25 cellular contexts compared by ENCODE assay signal in the genomic region with DNA sequence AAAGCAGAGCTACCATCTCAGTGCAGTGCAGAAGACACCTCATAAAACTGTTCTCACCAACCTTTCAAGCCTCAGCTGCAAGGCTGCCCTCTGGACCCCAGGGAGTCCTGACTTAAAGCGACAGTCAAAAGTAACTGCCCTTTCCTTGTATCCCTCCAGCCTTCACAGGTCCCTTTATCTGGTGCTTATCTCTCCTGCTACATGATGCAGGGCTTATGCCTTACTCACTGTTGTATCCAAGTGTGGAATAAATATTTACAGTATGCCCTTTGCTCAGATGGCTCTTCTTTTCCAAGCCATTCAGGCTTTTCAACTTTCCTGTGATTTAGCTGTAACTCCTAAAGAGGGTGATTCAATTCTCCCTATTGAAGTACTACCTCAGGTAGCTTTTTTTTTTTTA.
DNase-seq lines count a peak whose midpoint lies in the region; ATAC-seq, FAIRE-seq and TF ChIP-seq lines count a peak whose summit lies in the region.
"Had no signal": no experiment of that assay in that cellular context is flagged by ENCODE, and none has a peak within 500 bp of the region (broad histone marks: within the 10 kb centered on the region; RNA-seq: fewer than 3 reads in every experiment).

No MANE protein-coding gene starts in this region.

- FAIRE-seq in bronchial epithelial cell (lab: Jason Lieb, UNC), result no peak
- FAIRE-seq: GM12892, keratinocyte had no signal

- H2BK12ac ChIP-seq in neuronal stem cell (ENCODE audit: low read length), result no peak overlapping the region

- peak overlapping the region; percentile 3 for H2AFZ ChIP-seq in neuronal stem cell (ENCODE audit: low read length)

- TF ChIP-seq CTCF in bronchial epithelial cell (IDR thresholded peaks at IDR 0.05; ENCODE audit: insufficient read depth, low read length, severe bottlenecking) (no peak), heart left ventricle (IDR thresholded peaks at IDR 0.05) (no peak), testis (IDR thresholded peaks at IDR 0.05) (no peak)

- H4K8ac ChIP-seq in neuronal stem cell (ENCODE audit: low read depth, low read length), result no peak overlapping the region

- H3K79me1 ChIP-seq in neuronal stem cell (ENCODE audit: low read depth, low read length), result no peaks in the 10 kb centered on the region

- H3K14ac ChIP-seq in neuronal stem cell (ENCODE audit: low read length), result no peak overlapping the region

- no peak overlapping the region for H2AK5ac ChIP-seq in neuronal stem cell (ENCODE audit: low read depth, low read length)

- no peak overlapping the region for H3K18ac ChIP-seq in neuronal stem cell (ENCODE audit: low read length)

- no peak overlapping the region for H3K4ac ChIP-seq in neuronal stem cell (ENCODE audit: low read length)

- 56 to 65% (median 60%) methylated on average over 1 of the region's 1 CpG for WGBS in heart left ventricle, 4 donors
- WGBS in neuronal stem cell (ENCODE audit: extremely low coverage in 2 of 2, insufficient read length in 2 of 2, insufficient replicate concordance in 1 of 2), 2 donors, result no CpG with 5 or more reads among the region's 1 CpG
- 71 to 76% methylated on average over 1 of the region's 1 CpG for WGBS in testis, 2 donors

- no peak overlapping the region for H2BK15ac ChIP-seq in neuronal stem cell (ENCODE audit: low read length)

- H4K91ac ChIP-seq in neuronal stem cell (ENCODE audit: low read depth, low read length, poor library complexity), result no peak overlapping the region

- ATAC-seq in heart left ventricle, result peak; percentile 46 to 90 (median 68)
- no peak for ATAC-seq in HG03571 (IDR thresholded peaks at IDR 0.05; ENCODE audit: unreplicated experiment)
- ATAC-seq in GM18502 (IDR thresholded peaks at IDR 0.05; ENCODE audit: poor library complexity, unreplicated experiment), result no peak
- ATAC-seq: activated CD8-positive, alpha-beta T cell treated with anti-CD3 and anti-CD28 coated beads for 36 hours; SK-N-SH treated with all-trans-retinoic acid at 6 μM for 48 hours; stimulated activated naive B cell treated with anti-CD40 and anti-IgM and Interleukin-4, amounts not matched to agents 10 μg/mL and 1 μg/mL and 100 μg/mL, for 72 hours had no signal

- intact Hi-C loops in heart left ventricle (cut with DNase I) (loop anchor here in 1 of 10 donors (5.0 kb wide), 1 partner anchor 45 kb away; no protein-coding TSS in a partner anchor), testis (cut with DNase I; ENCODE audit: low total_unique reads) (no loop called here)

- no peaks in the 10 kb centered on the region for H3K36me3 ChIP-seq in bronchial epithelial cell (ENCODE audit: control insufficient read depth, insufficient read depth, low read length)
- no peaks in the 10 kb centered on the region for H3K36me3 ChIP-seq in heart left ventricle
- H3K36me3 ChIP-seq in neuronal stem cell (replicated peaks in 1 of 2; ENCODE audit: control insufficient read depth in 2 of 2, insufficient read depth in 2 of 2, low read length in 2 of 2), result no peaks in the 10 kb centered on the region
- no peaks in the 10 kb centered on the region for H3K36me3 ChIP-seq in testis (ENCODE audit: low read depth, missing control alignments)

- H3K9ac ChIP-seq in neuronal stem cell (ENCODE audit: low read depth, low read length, poor library complexity), result no peak overlapping the region
- H3K9ac ChIP-seq: KMS-11 had no signal

- no peaks in the 10 kb centered on the region for H3K27me3 ChIP-seq in bronchial epithelial cell (ENCODE audit: control insufficient read depth, insufficient read depth, low read length)
- no peaks in the 10 kb centered on the region for H3K27me3 ChIP-seq in heart left ventricle
- H3K27me3 ChIP-seq in neuronal stem cell (ENCODE audit: control insufficient read depth in 3 of 3, insufficient read depth in 3 of 3, low read depth in 1 of 3, low read length in 3 of 3), result no peaks in the 10 kb centered on the region
- no peaks in the 10 kb centered on the region for H3K27me3 ChIP-seq in testis

- H3K9me3 ChIP-seq in heart left ventricle (no peaks in the 10 kb centered on the region), neuronal stem cell (replicated peaks in 1 of 2; ENCODE audit: control insufficient read depth in 2 of 2, insufficient read depth in 1 of 2, low read depth in 1 of 2, low read length in 2 of 2) (no peaks in the 10 kb centered on the region), testis (no peaks in the 10 kb centered on the region)

- no peak overlapping the region for H3K23ac ChIP-seq in neuronal stem cell (ENCODE audit: low read depth, low read length, poor library complexity)

- H3K4me3 ChIP-seq in bronchial epithelial cell (ENCODE audit: low read depth, low read length) (no peak overlapping the region), heart left ventricle (no peak overlapping the region), neuronal stem cell (ENCODE audit: low read length in 2 of 2) (no peak overlapping the region), testis (no peak overlapping the region)
- H3K4me3 ChIP-seq: coronary artery had no signal

- no peak overlapping the region for H2BK120ac ChIP-seq in neuronal stem cell (ENCODE audit: low read depth, low read length)

- no peak overlapping the region for H3K4me2 ChIP-seq in neuronal stem cell (ENCODE audit: insufficient read depth, low read length, poor library complexity, severe bottlenecking)
- H3K4me2 ChIP-seq: KMS-11 had no signal

- H3K4me1 ChIP-seq in heart left ventricle (peaks cover 0 to 55% (median 15%) of the 10 kb centered on the region in 12 donors), neuronal stem cell (ENCODE audit: control insufficient read depth in 2 of 2, insufficient read depth in 1 of 2, low read depth in 1 of 2, low read length in 2 of 2) (peaks cover 3 to 5% of the 10 kb centered on the region in 2 donors), testis (no peaks in the 10 kb centered on the region)

- DNase-seq in M059J (ENCODE audit: low read depth) (peak; percentile 43), bronchial epithelial cell (ENCODE audit: low read depth) (peak; percentile 59), heart left ventricle (no peak), neuronal stem cell (ENCODE audit: low spot score) (no peak), NCI-H2107 (lab: John Stamatoyannopoulos, UW) (no peak), testis (no peak)
- DNase-seq: activated B cell treated with CpG ODN at 0.5 μM for 24 hours; activated CD8-positive, alpha-beta T cell treated with anti-CD3 and anti-CD28 coated beads for 36 hours; activated naive CD4-positive, alpha-beta T cell; anterior cingulate cortex; DMS153; H9; hypothalamus; naive B cell; NCI-H2029 treated with DMSO at 0.1 percent for 48 hours; NCI-H524; stimulated activated CD4-positive, alpha-beta T cell treated with anti-CD3 and anti-CD28 coated beads, Interleukin-2, amount 100 ng/mL, for 24 hours; stimulated activated naive B cell treated with anti-CD40 and anti-IgM and Interleukin-4, amounts not matched to agents 10 μg/mL and 1 μg/mL and 100 μg/mL, for 72 hours had no signal

- H3K27ac ChIP-seq in heart left ventricle (peak overlapping the region in 8 of 12 donors; percentile 17 to 75 (median 50)), neuronal stem cell (replicated peaks; ENCODE audit: low read length) (no peak overlapping the region), testis (no peak overlapping the region)
- H3K27ac ChIP-seq: coronary artery, KMS-11 had no signal

- no peak overlapping the region for H2BK5ac ChIP-seq in neuronal stem cell (ENCODE audit: low read length)

- TF ChIP-seq POLR2A in heart left ventricle (IDR thresholded peaks at IDR 0.05), result no peak
- no peak for TF ChIP-seq POLR2A in testis (IDR thresholded peaks at IDR 0.05)

Comparison
In these comparisons a context has a peak if more than half of its experiments do, and no peak if none do; other contexts are left out.
1. DNase-seq: peak in M059J (single experiment) and bronchial epithelial cell (single experiment); none in heart left ventricle (0 of 5), neuronal stem cell (single experiment), NCI-H2107 (single experiment) and testis (single experiment).
2. ATAC-seq: peak in heart left ventricle (4 of 4); none in HG03571 (single experiment) and GM18502 (single experiment).
3. H3K27ac ChIP-seq: peak in heart left ventricle (8 of 12); none in neuronal stem cell (single experiment) and testis (0 of 2).